ENCODE assay signal across 22 cellular contexts in genomic region chr10:118628397-118628796, GRCh38. TPM values are rescaled to one million over a fixed set of nuclear protein-coding genes. Genes with fewer than 3 reads are reported as not detected.
A peak's percentile ranks its signal among the peaks of the same experiment; 100 is the strongest.
DNase-seq lines count a peak whose midpoint lies in the region; ATAC-seq and TF ChIP-seq lines count a peak whose summit lies in the region.
"Had no signal": no experiment of that assay in that cellular context is flagged by ENCODE, and none has a peak within 500 bp of the region (broad histone marks: within the 10 kb centered on the region; RNA-seq: fewer than 3 reads in every experiment).

No MANE protein-coding gene starts in this region.

- H3K27ac ChIP-seq in HEK293 (ENCODE audit: extremely low read depth, low read depth, low read length) (no peak overlapping the region), esophagus muscularis mucosa (replicated peaks in 1 of 4) (peak overlapping the region; percentile 44 to 75 (median 66)), sigmoid colon (peak overlapping the region in 3 of 4 donors; percentile 54 to 73 (median 68))
- H3K27ac ChIP-seq: A549; BLaER1 treated with 17β-estradiol and CSF1 and Interleukin-3, amounts not matched to agents 10 nM and 100 nM had no signal

- H3K4me1 Mint-ChIP-seq in CD14-positive monocyte, result no peaks in the 10 kb centered on the region
- H3K4me1 Mint-ChIP-seq: CD4-positive, alpha-beta memory T cell had no signal

- H3K27me3 ChIP-seq in esophagus muscularis mucosa (peaks cover 0 to 3% (median 0%) of the 10 kb centered on the region in 4 donors), sigmoid colon (no peaks in the 10 kb centered on the region)
- H3K27me3 ChIP-seq: BE2C; BLaER1 treated with 17β-estradiol and CSF1 and Interleukin-3, amounts not matched to agents 10 nM and 100 nM had no signal

- H3K27ac Mint-ChIP-seq in CD14-positive monocyte, result no peak overlapping the region
- H3K27ac Mint-ChIP-seq: CD4-positive, alpha-beta memory T cell had no signal

- H3K36me3 ChIP-seq in HEK293 (ENCODE audit: control insufficient read depth in 2 of 2, insufficient read depth in 1 of 2, low read length in 2 of 2) (no peaks in the 10 kb centered on the region), esophagus muscularis mucosa (no peaks in the 10 kb centered on the region), sigmoid colon (no peaks in the 10 kb centered on the region)
- H3K36me3 ChIP-seq: BE2C; BLaER1 treated with 17β-estradiol and CSF1 and Interleukin-3, amounts not matched to agents 10 nM and 100 nM; HAP-1 had no signal

- H3K4me3 ChIP-seq in HEK293 (ENCODE audit: low read depth, low read length), result no peak overlapping the region
- no peak overlapping the region for H3K4me3 ChIP-seq in esophagus muscularis mucosa
- H3K4me3 ChIP-seq in sigmoid colon, result no peak overlapping the region
- H3K4me3 ChIP-seq: A549; BLaER1 treated with 17β-estradiol and CSF1 and Interleukin-3, amounts not matched to agents 10 nM and 100 nM; HAP-1 had no signal

- no peak for ATAC-seq in GM19023 (IDR thresholded peaks at IDR 0.05; ENCODE audit: unreplicated experiment)
- ATAC-seq: A549 had no signal

- intact Hi-C loops in esophagus muscularis mucosa (cut with DNase I) (loop anchor here (5.0 kb wide), 1 partner anchor 51 kb away; no protein-coding TSS in a partner anchor), sigmoid colon (cut with DNase I) (loop anchor here (5.0 kb wide), 1 partner anchor 56 kb away; no protein-coding TSS in a partner anchor), CD14-positive monocyte (cut with micrococcal nuclease) (no loop called here)

- H3K9me3 Mint-ChIP-seq in CD14-positive monocyte, result peaks cover 0 to 4% (median 0%) of the 10 kb centered on the region in 7 donors

- POLR2A ChIA-PET in HEK293 (lab: Yijun Ruan, JAX), result no interaction called here

- TF ChIP-seq CTCF in HEK293 (tag by site-specific recombination; IDR thresholded peaks at IDR 0.05) (no peak), esophagus muscularis mucosa (IDR thresholded peaks at IDR 0.05) (no peak), sigmoid colon (IDR thresholded peaks at IDR 0.05) (no peak), CD14-positive monocyte (IDR thresholded peaks at IDR 0.05) (no peak)

- DNase-seq in esophagus muscularis mucosa (ENCODE audit: extremely low spot score), result no peak
- DNase-seq in sigmoid colon, result no peak
- DNase-seq in CD14-positive monocyte (ENCODE audit: low spot score), result no peak
- DNase-seq in inferior parietal cortex (ENCODE audit: extremely low spot score), result no peak
- DNase-seq: 8988T; ACHN; AML-193; BE2C; Calu3; CD4-positive, alpha-beta memory T cell; COR-L47; DMS53; DMS79 treated with DMSO at 0.1 percent for 48 hours; GF-D8; GOT3 had no signal

- H3K36me3 Mint-ChIP-seq in CD14-positive monocyte, result no peaks in the 10 kb centered on the region
- H3K36me3 Mint-ChIP-seq: CD4-positive, alpha-beta memory T cell had no signal

- H3K9me3 ChIP-seq in HEK293 (ENCODE audit: control insufficient read depth, insufficient read depth, low read depth, low read length), result no peaks in the 10 kb centered on the region
- no peaks in the 10 kb centered on the region for H3K9me3 ChIP-seq in esophagus muscularis mucosa
- H3K9me3 ChIP-seq in sigmoid colon, result no peaks in the 10 kb centered on the region
- H3K9me3 ChIP-seq: A549; BE2C; BLaER1 treated with 17β-estradiol and CSF1 and Interleukin-3, amounts not matched to agents 10 nM and 100 nM; HAP-1 had no signal

- no peaks in the 10 kb centered on the region for H3K4me1 ChIP-seq in HEK293 (ENCODE audit: control insufficient read depth, insufficient read depth, low read length)
- H3K4me1 ChIP-seq in esophagus muscularis mucosa, result peaks cover 9 to 26% (median 17%) of the 10 kb centered on the region in 4 donors
- H3K4me1 ChIP-seq in sigmoid colon, result peaks cover 0 to 21% (median 20%) of the 10 kb centered on the region in 4 donors
- H3K4me1 ChIP-seq: A549; BLaER1 treated with 17β-estradiol and CSF1 and Interleukin-3, amounts not matched to agents 10 nM and 100 nM; HAP-1 had no signal

- peaks cover 13 to 29% (median 13%) of the 10 kb centered on the region in 3 donors for H3K27me3 Mint-ChIP-seq in CD14-positive monocyte (ENCODE audit: low read depth in 3 of 3)

- TF ChIP-seq POLR2A in esophagus muscularis mucosa (IDR thresholded peaks at IDR 0.05; ENCODE audit: low read depth), result no peak
- no peak for TF ChIP-seq POLR2A in sigmoid colon (IDR thresholded peaks at IDR 0.05)

- CTCF ChIA-PET in HEK293 (lab: Yijun Ruan, JAX), result interaction anchor here (0.7 kb wide), 1 partner anchor 72 kb away, joined by 3 read pairs; no protein-coding TSS in a partner anchor

- H3K4me3 Mint-ChIP-seq in CD14-positive monocyte, result no peak overlapping the region
- H3K4me3 Mint-ChIP-seq: CD4-positive, alpha-beta memory T cell had no signal

- no peak for TF ChIP-seq EP300 in esophagus muscularis mucosa (IDR thresholded peaks at IDR 0.05)
- TF ChIP-seq EP300 in sigmoid colon (IDR thresholded peaks at IDR 0.05), result no peak

TF ChIP-seq in HEK293, 187 proteins besides CTCF, POLR2A, EP300 and RAD21:
- 0 out of 2 replicates have a peak, but pooled peaks have one; percentile 19 for TF ChIP-seq PRDM10 (tag by site-specific recombination; IDR thresholded peaks at IDR 0.05)
- TF ChIP-seq MZF1 (tag by site-specific recombination; IDR thresholded peaks at IDR 0.05; ENCODE audit: borderline replicate concordance), result no peak

RNA-seq across cellular contexts. Expression of gene PRLHR, which starts 32.9 kb away (rescaled TPM):
- total RNA-seq in esophagus muscularis mucosa (1 to 10 TPM in 3 of 4 donors, under 1 TPM in 1; 0.78 to 3.0 (median 2.0) TPM), sigmoid colon (under 1 TPM in 1 of 4 donors, not detected in 3; 0.49 TPM)
- polyA plus RNA-seq in sigmoid colon (under 1 TPM in 1 of 3 donors, not detected in 2; under 0.01 TPM), CD14-positive monocyte (not detected)
- total RNA-seq: Calu3; CD4-positive, alpha-beta memory T cell; Daoy; G401 had no signal
- polyA plus RNA-seq: A549; CD4-positive, alpha-beta memory T cell had no signal

Comparison
In these comparisons a context has a peak if more than half of its experiments do, and no peak if none do; other contexts are left out.
1. intact Hi-C loops: an anchor here in esophagus muscularis mucosa (5.0 kb wide) and sigmoid colon (5.0 kb wide); none called in CD14-positive monocyte.